In genomic region chr6:129516787-129517186, GRCh38 we compare ENCODE assay signal across 19 cellular contexts.
"Had no signal": no experiment of that assay in that cellular context is flagged by ENCODE, and none has a peak within 500 bp of the region (broad histone marks: within the 10 kb centered on the region; RNA-seq: fewer than 3 reads in every experiment).

No MANE protein-coding gene starts in this region.

- DNase-seq: cortex of kidney; dorsolateral prefrontal cortex; effector CD4-positive, alpha-beta T cell; head of caudate nucleus; left ventricle myocardium superior; lower lobe of right lung; natural killer cell; right lobe of liver; small intestine; stimulated activated CD4-positive, alpha-beta T cell treated with anti-CD3 and anti-CD28 coated beads, Interleukin-15, amount 100 ng/mL, for 24 hours; stimulated activated CD4-positive, alpha-beta T cell treated with anti-CD3 and anti-CD28 coated beads, Interleukin-2, amount 100 ng/mL, for 48 hours; stimulated activated naive B cell treated with anti-CD40 and anti-IgM and Interleukin-4, amounts not matched to agents 10 μg/mL and 1 μg/mL and 100 μg/mL, for 72 hours; upper lobe of left lung had no signal

- H3K27ac ChIP-seq: dorsolateral prefrontal cortex, lower lobe of right lung, parathyroid adenoma, right lobe of liver, thoracic aorta, upper lobe of left lung had no signal

- H3K4me1 Mint-ChIP-seq: natural killer cell; stimulated activated naive B cell treated with anti-CD40 and anti-IgM and Interleukin-4, amounts not matched to agents 10 μg/mL and 1 μg/mL and 100 μg/mL, for 72 hours had no signal

- H3K36me3 Mint-ChIP-seq: natural killer cell; stimulated activated naive B cell treated with anti-CD40 and anti-IgM and Interleukin-4, amounts not matched to agents 10 μg/mL and 1 μg/mL and 100 μg/mL, for 72 hours had no signal

- H3K9me3 Mint-ChIP-seq: natural killer cell; neural crest cell; stimulated activated naive B cell treated with anti-CD40 and anti-IgM and Interleukin-4, amounts not matched to agents 10 μg/mL and 1 μg/mL and 100 μg/mL, for 72 hours; stimulated activated naive CD8-positive, alpha-beta T cell treated with anti-CD3 and anti-CD28 coated beads, Interleukin-15, Interleukin-2, amounts not matched to agents 100 ng/mL and 50 ng/mL, for 24 hours had no signal

- H3K27ac Mint-ChIP-seq: natural killer cell; progenitor cell of endocrine pancreas; stimulated activated naive B cell treated with anti-CD40 and anti-IgM and Interleukin-4, amounts not matched to agents 10 μg/mL and 1 μg/mL and 100 μg/mL, for 72 hours; stimulated activated naive CD8-positive, alpha-beta T cell treated with anti-CD3 and anti-CD28 coated beads, Interleukin-15, Interleukin-2, amounts not matched to agents 100 ng/mL and 50 ng/mL, for 24 hours had no signal

- H3K4me3 ChIP-seq: dorsolateral prefrontal cortex, lower lobe of right lung, right lobe of liver, thoracic aorta, tibial nerve, upper lobe of left lung had no signal

- H3K27me3 ChIP-seq: dorsolateral prefrontal cortex, right lobe of liver, tibial nerve, upper lobe of left lung had no signal

- H3K36me3 ChIP-seq: right lobe of liver had no signal

- H3K4me1 ChIP-seq: lower lobe of right lung, parathyroid adenoma, right lobe of liver, upper lobe of left lung had no signal

- H3K27me3 Mint-ChIP-seq: progenitor cell of endocrine pancreas; stimulated activated naive B cell treated with anti-CD40 and anti-IgM and Interleukin-4, amounts not matched to agents 10 μg/mL and 1 μg/mL and 100 μg/mL, for 72 hours; stimulated activated naive CD8-positive, alpha-beta T cell treated with anti-CD3 and anti-CD28 coated beads, Interleukin-15, Interleukin-2, amounts not matched to agents 100 ng/mL and 50 ng/mL, for 24 hours had no signal

- H3K9me3 ChIP-seq: lower lobe of right lung, right lobe of liver, thoracic aorta, tibial nerve, upper lobe of left lung had no signal

- H3K4me3 Mint-ChIP-seq: natural killer cell; neural crest cell; stimulated activated naive B cell treated with anti-CD40 and anti-IgM and Interleukin-4, amounts not matched to agents 10 μg/mL and 1 μg/mL and 100 μg/mL, for 72 hours; stimulated activated naive CD8-positive, alpha-beta T cell treated with anti-CD3 and anti-CD28 coated beads, Interleukin-15, Interleukin-2, amounts not matched to agents 100 ng/mL and 50 ng/mL, for 24 hours had no signal

- H2AFZ ChIP-seq: parathyroid adenoma had no signal

- H3K9ac ChIP-seq: parathyroid adenoma had no signal
